Comparison of ENCODE assay signal across 28 cellular contexts in the genomic region with DNA sequence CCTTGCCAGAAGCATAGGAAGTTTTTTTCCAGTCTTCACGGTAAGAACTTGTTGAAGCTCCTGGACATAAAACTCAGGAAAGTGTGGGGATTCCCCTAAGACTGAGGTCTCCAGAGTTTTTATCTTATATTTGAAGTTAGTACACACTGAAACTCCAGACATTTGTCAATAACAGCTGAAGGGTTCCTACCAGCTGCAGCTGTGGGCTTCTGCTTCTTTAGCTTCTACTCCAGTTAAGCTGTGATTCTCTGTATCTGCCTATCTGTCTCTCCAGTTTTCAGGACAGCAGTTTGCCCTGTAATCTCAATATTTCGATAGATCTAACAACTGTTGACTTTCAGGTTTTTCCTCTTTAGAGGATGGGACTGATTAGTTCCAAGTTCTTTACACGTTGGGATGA.
"Had no signal": no experiment of that assay in that cellular context is flagged by ENCODE, and none has a peak within 500 bp of the region (broad histone marks: within the 10 kb centered on the region; RNA-seq: fewer than 3 reads in every experiment).

No MANE protein-coding gene starts in this region.

- H3K4me3 ChIP-seq: body of pancreas, esophagus squamous epithelium, gastroesophageal sphincter had no signal

- H3K4me3 Mint-ChIP-seq: activated B cell treated with CpG ODN at 0.5 μM for 24 hours; activated CD8-positive, alpha-beta T cell treated with anti-CD3 and anti-CD28 coated beads for 36 hours; activated naive CD8-positive, alpha-beta T cell; activated T-cell treated with anti-CD3 and anti-CD28 coated beads, Interleukin-2, amount 50 U/mL, for 4 hours; activated T-helper 17 cell treated with anti-CD3 and anti-CD28 coated beads, Interleukin-2, amount 50 U/mL, for 72 hours; T-helper 17 cell; T-helper 2 cell treated with Interferon-gamma antibody and Interleukin-4, amounts not matched to agents 5 μg/mL and 100 μg/mL, for 36 hours had no signal

- H3K4me1 Mint-ChIP-seq: activated B cell treated with CpG ODN at 0.5 μM for 24 hours; activated T-helper 17 cell treated with anti-CD3 and anti-CD28 coated beads, Interleukin-2, amount 50 U/mL, for 72 hours; T-helper 17 cell had no signal

- H3K27ac Mint-ChIP-seq: activated B cell treated with CpG ODN at 0.5 μM for 24 hours; activated CD8-positive, alpha-beta T cell treated with anti-CD3 and anti-CD28 coated beads for 36 hours; activated naive CD8-positive, alpha-beta T cell; activated T-helper 17 cell treated with anti-CD3 and anti-CD28 coated beads, Interleukin-2, amount 50 U/mL, for 72 hours; T-helper 17 cell; T-helper 2 cell treated with Interferon-gamma antibody and Interleukin-4, amounts not matched to agents 5 μg/mL and 100 μg/mL, for 36 hours had no signal

- H3K4me1 ChIP-seq: body of pancreas, esophagus squamous epithelium, gastroesophageal sphincter had no signal

- H3K9me3 ChIP-seq: esophagus squamous epithelium had no signal

- H3K27ac ChIP-seq: body of pancreas, epithelial cell of prostate, esophagus squamous epithelium, gastroesophageal sphincter, WERI-Rb-1 had no signal

- DNase-seq: activated B cell treated with CpG ODN at 0.5 μM for 24 hours; activated CD4-positive, alpha-beta T cell treated with anti-CD3 and anti-CD28 coated beads for 48 hours; activated CD4-positive, alpha-beta T cell treated with anti-CD3 and anti-CD28 coated beads, Interleukin-2, amount 50 U/mL, for 1 hour; activated CD4-positive, alpha-beta T cell treated with anti-CD3 and anti-CD28 coated beads, Interleukin-2, amount 50 U/mL, for 48 hours; activated CD8-positive, alpha-beta memory T cell treated with anti-CD3 and anti-CD28 coated beads for 24 hours; activated CD8-positive, alpha-beta T cell treated with anti-CD3 and anti-CD28 coated beads for 36 hours; activated effector memory CD4-positive, alpha-beta T cell treated with Interleukin-2 at 50 U/mL for 16 hours; activated gamma-delta T cell treated with Interleukin-2 at 50 U/mL for 16 hours; activated naive CD4-positive, alpha-beta T cell treated with anti-CD3 and anti-CD28 coated beads, Interleukin-2, amount 50 U/mL, for 16 hours; activated naive CD4-positive, alpha-beta T cell treated with Interleukin-2 at 50 U/mL for 16 hours; activated T-cell treated with anti-CD3 and anti-CD28 coated beads, Interleukin-2, amount 50 U/mL, for 4 hours; amniotic stem cell; aorta; body of pancreas; caudate nucleus; effector CD8-positive, alpha-beta T cell; esophagus squamous epithelium; foreskin melanocyte; T-helper 1 cell; T-helper 17 cell; T1000; WERI-Rb-1 had no signal

- H3K36me3 Mint-ChIP-seq: activated naive CD8-positive, alpha-beta T cell had no signal

- H3K27me3 Mint-ChIP-seq: activated B cell treated with CpG ODN at 0.5 μM for 24 hours; activated CD8-positive, alpha-beta T cell treated with anti-CD3 and anti-CD28 coated beads for 36 hours; activated naive CD8-positive, alpha-beta T cell; activated T-helper 17 cell treated with anti-CD3 and anti-CD28 coated beads, Interleukin-2, amount 50 U/mL, for 72 hours; T-helper 17 cell had no signal

- H3K27me3 ChIP-seq: body of pancreas, esophagus squamous epithelium, gastroesophageal sphincter had no signal

- H3K36me3 ChIP-seq: esophagus squamous epithelium, gastroesophageal sphincter, WERI-Rb-1 had no signal

- ATAC-seq: activated CD4-positive, CD25-positive, alpha-beta regulatory T cell treated with anti-CD3 and anti-CD28 coated beads, Interleukin-2, amount 50 U/mL, for 24 hours; activated CD8-positive, alpha-beta T cell treated with anti-CD3 and anti-CD28 coated beads for 36 hours; activated T-cell treated with anti-CD3 and anti-CD28 coated beads, Interleukin-2, amount 50 U/mL, for 4 hours; activated T-helper 17 cell treated with anti-CD3 and anti-CD28 coated beads, Interleukin-2, amount 50 U/mL, for 72 hours; body of pancreas; gastroesophageal sphincter; T-helper 17 cell had no signal
